ENCODE assay signal across 27 cellular contexts in genomic region chr1:167656657-167657056, GRCh38. TPM values are rescaled to one million over a fixed set of nuclear protein-coding genes. Genes with fewer than 3 reads are reported as not detected.
DNase-seq lines count a peak whose midpoint lies in the region; ATAC-seq, FAIRE-seq and TF ChIP-seq lines count a peak whose summit lies in the region.
"Had no signal": no experiment of that assay in that cellular context is flagged by ENCODE, and none has a peak within 500 bp of the region (broad histone marks: within the 10 kb centered on the region; RNA-seq: fewer than 3 reads in every experiment).

No MANE protein-coding gene starts in this region.

- CTCF ChIA-PET in HepG2 (lab: Yijun Ruan, JAX; ENCODE audit: low intra/inter-chr PET ratio, low total read pairs), result no interaction called here

- no peaks in the 10 kb centered on the region for H3K36me3 ChIP-seq in liver (ENCODE audit: control insufficient read depth in 4 of 4, insufficient read depth in 3 of 4, low read depth in 1 of 4, low read length in 3 of 4)
- H3K36me3 ChIP-seq in HepG2 (replicated peaks in 1 of 2; ENCODE audit: control insufficient read depth in 1 of 2, insufficient read depth in 2 of 2, low read length in 2 of 2), result no peaks in the 10 kb centered on the region
- H3K36me3 ChIP-seq in Karpas-422 (ENCODE audit: insufficient read depth, low read length), result no peaks in the 10 kb centered on the region
- H3K36me3 ChIP-seq: ascending aorta, SJSA1, upper lobe of right lung had no signal

- H3K27me3 Mint-ChIP-seq in memory B cell, result no peaks in the 10 kb centered on the region

- TF ChIP-seq CTCF in liver (IDR thresholded peaks at IDR 0.05; ENCODE audit: low read depth, low read length, missing input control) (no peak), HepG2 (CRISPR knock-in tag; IDR thresholded peaks at IDR 0.05) (no peak)

- WGBS in liver, result 94% methylated on average over 2 of the region's 2 CpGs
- WGBS in HepG2 (ENCODE audit: low lambda C conversion rate), result 0% methylated on average over 1 of the region's 2 CpGs

- H3K79me2 ChIP-seq in HepG2 (ENCODE audit: insufficient read depth, low read length) (no peaks in the 10 kb centered on the region), Karpas-422 (ENCODE audit: low read length) (peaks cover 77% of the 10 kb centered on the region)

- peak overlapping the region; percentile 73 for H3K27ac Mint-ChIP-seq in memory B cell
- H3K27ac Mint-ChIP-seq: activated T-helper 2 cell treated with anti-CD3 and anti-CD28 coated beads, Interferon-gamma antibody, Interleukin-2, Interleukin-4, amounts not matched to agents 10 μg/mL and 5 μg/mL and 100 μg/mL, durations not matched to agents 14 hours and 24 hours and 36 hours had no signal

- in situ Hi-C loops in HepG2 (cut with HindIII; ENCODE audit: extremely low pct_ligation_motif_present, low pct_unique_long_range_greater_than_20kb), result no loop called here

- H3K9ac ChIP-seq in liver (ENCODE audit: low read depth in 1 of 2, low read length in 2 of 2) (no peak overlapping the region), HepG2 (ENCODE audit: insufficient read depth, low read depth, low read length) (no peak overlapping the region), Karpas-422 (ENCODE audit: low read length) (no peak overlapping the region)

- POLR2A ChIA-PET in HepG2 (lab: Yijun Ruan, JAX), result no interaction called here

- H3K4me2 ChIP-seq in HepG2 (ENCODE audit: low read depth, low read length) (no peak overlapping the region), Karpas-422 (ENCODE audit: low read depth, low read length, poor library complexity, severe bottlenecking) (no peak overlapping the region)

- no peak overlapping the region for H3K27ac ChIP-seq in liver (ENCODE audit: low read depth in 1 of 2, low read length in 2 of 2)
- H3K27ac ChIP-seq in HepG2 (ENCODE audit: extremely low read length, insufficient read depth, low read length), result no peak overlapping the region
- H3K27ac ChIP-seq in Karpas-422 (ENCODE audit: low read length), result peak overlapping the region; percentile 35
- H3K27ac ChIP-seq: ascending aorta, C4-2B, coronary artery, SJSA1, upper lobe of right lung had no signal

- H2AFZ ChIP-seq in HepG2 (ENCODE audit: low read length) (no peak overlapping the region), Karpas-422 (ENCODE audit: low read length) (no peak overlapping the region)

- no peak for TF ChIP-seq POLR2A in HepG2 (IDR thresholded peaks at IDR 0.05; ENCODE audit: insufficient read depth in 1 of 2, low read depth in 2 of 2, low read length in 2 of 2)

- H3K4me3 ChIP-seq in liver (ENCODE audit: low read depth in 1 of 3, low read length in 3 of 3) (no peak overlapping the region), HepG2 (replicated peaks in 1 of 3; ENCODE audit: insufficient read depth in 1 of 3, low read depth in 2 of 3, low read length in 3 of 3) (no peak overlapping the region), Karpas-422 (ENCODE audit: low read length) (no peak overlapping the region)
- H3K4me3 ChIP-seq: ascending aorta, coronary artery, K562, psoas muscle, SJSA1, upper lobe of right lung had no signal

- DNase-seq in HepG2 (ENCODE audit: low spot score), result no peak
- no peak for DNase-seq in Karpas-422
- DNase-seq in memory B cell (ENCODE audit: low spot score in 2 of 2), result no peak
- no peak for DNase-seq in NCI-H1694 (lab: John Stamatoyannopoulos, UW)
- no peak for DNase-seq in pons (ENCODE audit: low spot score)
- DNase-seq: activated CD4-positive, CD25-positive, alpha-beta regulatory T cell; activated CD8-positive, alpha-beta memory T cell treated with anti-CD3 and anti-CD28 coated beads, Interleukin-2, amount 50 U/mL, for 4 hours; effector CD8-positive, alpha-beta T cell; NCI-H1092; NCI-H187; nucleus accumbens; psoas muscle; stimulated activated CD4-positive, alpha-beta T cell treated with anti-CD3 and anti-CD28 coated beads, Interleukin-4, amount 100 ng/mL, for 1 hour; T-helper 1 cell; upper lobe of right lung had no signal

- H3K9me3 Mint-ChIP-seq in memory B cell, result no peaks in the 10 kb centered on the region
- H3K9me3 Mint-ChIP-seq: activated T-helper 2 cell treated with anti-CD3 and anti-CD28 coated beads, Interferon-gamma antibody, Interleukin-2, Interleukin-4, amounts not matched to agents 10 μg/mL and 5 μg/mL and 100 μg/mL, durations not matched to agents 14 hours and 24 hours and 36 hours had no signal

- no peaks in the 10 kb centered on the region for H3K9me2 ChIP-seq in Karpas-422 (replicated peaks; ENCODE audit: insufficient read depth, low read length)

- BruUV-seq in HepG2 (replicated peaks; lab: Mats Ljungman, UMichigan), result no TSS peak

- H3K9me3 ChIP-seq in liver (ENCODE audit: control insufficient read depth in 4 of 4, low read length in 3 of 4) (no peaks in the 10 kb centered on the region), HepG2 (ENCODE audit: low read length) (no peaks in the 10 kb centered on the region), Karpas-422 (ENCODE audit: low read length) (no peaks in the 10 kb centered on the region)
- H3K9me3 ChIP-seq: ascending aorta, psoas muscle, SJSA1, upper lobe of right lung had no signal

- TF ChIP-seq EP300 in HepG2 (IDR thresholded peaks at IDR 0.05; ENCODE audit: low read depth in 2 of 2, low read length in 2 of 2) (no peak), HepG2 (CRISPR knock-in tag; IDR thresholded peaks at IDR 0.05; ENCODE audit: borderline replicate concordance) (no peak)

- peaks cover 32% of the 10 kb centered on the region for H3K36me3 Mint-ChIP-seq in memory B cell

- ATAC-seq in HepG2, result no peak
- ATAC-seq in memory B cell (ENCODE audit: low read depth), result no peak
- ATAC-seq in HG02884 (IDR thresholded peaks at IDR 0.05; ENCODE audit: unreplicated experiment), result no peak
- ATAC-seq: K562, psoas muscle, upper lobe of right lung had no signal

- intact Hi-C loops in HepG2 (cut with micrococcal nuclease; ENCODE audit: unreplicated experiment), result no loop called here

- H3K27me3 ChIP-seq in liver (ENCODE audit: control insufficient read depth in 4 of 4, insufficient read depth in 4 of 4, low read length in 3 of 4) (no peaks in the 10 kb centered on the region), HepG2 (ENCODE audit: control insufficient read depth in 1 of 2, insufficient read depth in 2 of 2, low read length in 2 of 2) (peaks cover 0 to 17% of the 10 kb centered on the region in 2 experiments; a peak in 3 of 5 replicates), Karpas-422 (ENCODE audit: low read length) (no peaks in the 10 kb centered on the region)
- H3K27me3 ChIP-seq: ascending aorta, SJSA1, upper lobe of right lung had no signal

- no peak for FAIRE-seq in HepG2 (lab: Jason Lieb, UNC)
- FAIRE-seq: K562, TTC549 had no signal

- TF ChIP-seq RAD21 in liver (IDR thresholded peaks at IDR 0.05) (no peak), HepG2 (CRISPR knock-in tag; IDR thresholded peaks at IDR 0.05) (no peak)

- H3K4me1 Mint-ChIP-seq in memory B cell, result peaks cover 63% of the 10 kb centered on the region

- no peak overlapping the region for H3K4me3 Mint-ChIP-seq in memory B cell

- H4K20me1 ChIP-seq in HepG2 (ENCODE audit: insufficient read depth, low read length) (no peaks in the 10 kb centered on the region), Karpas-422 (ENCODE audit: insufficient read depth, low read depth, low read length) (no peaks in the 10 kb centered on the region)

- H3K4me1 ChIP-seq in liver (ENCODE audit: control insufficient read depth in 4 of 4, insufficient read depth in 4 of 4, low read length in 3 of 4), result peaks cover 0 to 5% (median 0%) of the 10 kb centered on the region in 4 donors
- H3K4me1 ChIP-seq in HepG2 (ENCODE audit: insufficient read depth, low read length), result no peaks in the 10 kb centered on the region
- peaks cover 97% of the 10 kb centered on the region for H3K4me1 ChIP-seq in Karpas-422 (ENCODE audit: low read length)

TF ChIP-seq in liver, 16 proteins besides CTCF, POLR2A, EP300 and RAD21 (continues in another document):
- no peak for TF ChIP-seq NR2F2 (IDR thresholded peaks at IDR 0.05)

TF ChIP-seq in HepG2, 621 proteins besides CTCF, POLR2A, EP300 and RAD21 (continues in another document):
- TF ChIP-seq ZNF3 (CRISPR knock-in tag; IDR thresholded peaks at IDR 0.05) (no peak), ZNF10 (CRISPR knock-in tag; IDR thresholded peaks at IDR 0.05; ENCODE audit: borderline replicate concordance, low read depth) (no peak)

RNA-seq across cellular contexts. Expression of gene RCSD1, which starts 26.6 kb away (rescaled TPM):
- 10 to 100 TPM in 1 of 2 donors, 1 to 10 TPM in 1; 8.3 to 15.0 TPM for total RNA-seq in liver
- 1 to 10 TPM; 3.1 to 3.8 TPM for polyA plus RNA-seq in liver
- not detected in 2 replicates for total RNA-seq in HepG2 (2016; rRNA removed; fragmentation: Illumina TruSeq; extraction: Trizol)
- total RNA-seq in HepG2 (2016; cell fraction: cytosol; rRNA removed; fragmentation: Illumina TruSeq; extraction: Trizol; ENCODE audit: low read depth), result not detected in 2 replicates
- total RNA-seq in HepG2 (2016; cell fraction: insoluble cytoplasmic fraction; rRNA removed; fragmentation: Illumina TruSeq; extraction: Trizol), result not detected in 2 replicates
- not detected in 2 replicates for total RNA-seq in HepG2 (2016; cell fraction: membrane; rRNA removed; fragmentation: Illumina TruSeq; extraction: Trizol)
- total RNA-seq in HepG2 (2016; cell fraction: nucleus; rRNA removed; fragmentation: Illumina TruSeq; extraction: Trizol), result not detected in 2 replicates
- not detected in 2 replicates for polyA plus RNA-seq in HepG2 (2011; rRNA removed)
- polyA plus RNA-seq in HepG2 (2011; cell fraction: cytosol; rRNA removed), result not detected in 2 replicates
- polyA plus RNA-seq in HepG2 (2011; cell fraction: nucleus; rRNA removed), result not detected in 2 replicates
- not detected in 2 replicates for polyA plus RNA-seq in HepG2 (2012)
- polyA plus RNA-seq in HepG2 (2016; cell fraction: cytosol; fragmentation: Illumina TruSeq; extraction: Trizol; ENCODE audit: low read depth), result not detected in 2 replicates
- not detected in 2 replicates for polyA plus RNA-seq in HepG2 (2016; cell fraction: insoluble cytoplasmic fraction; fragmentation: Illumina TruSeq; extraction: Trizol; ENCODE audit: low read depth)
- not detected in 2 replicates for polyA plus RNA-seq in HepG2 (2016; cell fraction: membrane; fragmentation: Illumina TruSeq; extraction: Trizol; ENCODE audit: low read depth)
- not detected in 2 replicates for polyA plus RNA-seq in HepG2 (2016; cell fraction: nucleus; fragmentation: Illumina TruSeq; extraction: Trizol; ENCODE audit: insufficient read depth, low read depth)
- 0.26 and 0.32 TPM in 2 replicates for polyA minus RNA-seq in HepG2 (2011; rRNA and poly(A)+ RNA removed; ENCODE audit: low replicate concordance)
- polyA minus RNA-seq in HepG2 (2011; cell fraction: cytosol; rRNA and poly(A)+ RNA removed), result not detected in 2 replicates
- not detected in 2 replicates for polyA minus RNA-seq in HepG2 (2011; cell fraction: nucleus; rRNA and poly(A)+ RNA removed)
- 85.4 and 116 TPM in 2 replicates for total RNA-seq in Karpas-422 (2014; rRNA removed; shearing (Covaris generic); ENCODE audit: low replicate concordance)
- total RNA-seq: epithelial cell of proximal tubule, HT1080, NCI-H460 had no signal

Comparison
In these comparisons a context has a peak if more than half of its experiments do, and no peak if none do; other contexts are left out.
1. RNA of gene RCSD1, which starts 26.6 kb away (total RNA-seq): 85.4 to 116 TPM in Karpas-422 and 8.3 to 15.0 TPM in liver; not detected in HepG2; every median in the first group is over 4 times any median in the second.